In the genomic region with DNA sequence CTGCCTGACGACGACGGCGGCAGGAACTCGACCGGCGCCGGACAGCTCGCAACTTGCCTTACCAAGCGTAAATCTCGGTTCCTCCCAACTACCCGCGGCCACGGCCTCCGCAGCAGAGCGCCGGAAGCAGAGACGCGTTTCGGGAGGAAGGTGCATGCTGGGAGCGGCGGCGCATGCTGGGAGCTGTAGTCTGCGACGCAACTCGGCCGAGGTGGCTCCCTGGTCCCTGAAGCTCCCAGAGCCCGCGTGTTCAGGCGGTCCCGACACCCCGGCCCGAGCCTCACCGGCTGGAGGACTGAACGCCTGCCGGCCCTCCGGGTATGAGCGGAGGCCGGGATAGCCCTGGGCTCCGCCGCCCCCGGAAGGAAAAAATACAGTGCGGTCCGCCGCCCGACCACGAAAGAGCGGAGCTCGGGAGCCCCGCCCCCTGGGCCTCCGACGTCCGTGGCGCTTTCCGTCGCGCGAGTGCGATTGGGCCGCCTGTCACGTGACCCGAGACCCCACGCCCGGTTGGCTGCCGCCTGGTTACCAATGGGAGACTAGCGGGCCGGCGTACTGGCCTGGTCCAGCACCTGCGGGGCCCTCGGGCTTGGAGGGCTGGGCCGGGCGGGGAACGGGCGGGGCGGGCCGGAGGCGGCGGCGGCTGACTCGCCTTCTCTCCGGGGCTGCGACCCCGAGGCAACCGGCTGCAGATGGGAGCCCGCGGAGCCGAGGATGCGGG, we compare ENCODE assay signal across 8 cellular contexts. TPM values are rescaled to one million over a fixed set of nuclear protein-coding genes. Genes with fewer than 3 reads are reported as not detected.
DNase-seq lines count a peak whose midpoint lies in the region; ATAC-seq, FAIRE-seq and TF ChIP-seq lines count a peak whose summit lies in the region.

A gene with protein sequence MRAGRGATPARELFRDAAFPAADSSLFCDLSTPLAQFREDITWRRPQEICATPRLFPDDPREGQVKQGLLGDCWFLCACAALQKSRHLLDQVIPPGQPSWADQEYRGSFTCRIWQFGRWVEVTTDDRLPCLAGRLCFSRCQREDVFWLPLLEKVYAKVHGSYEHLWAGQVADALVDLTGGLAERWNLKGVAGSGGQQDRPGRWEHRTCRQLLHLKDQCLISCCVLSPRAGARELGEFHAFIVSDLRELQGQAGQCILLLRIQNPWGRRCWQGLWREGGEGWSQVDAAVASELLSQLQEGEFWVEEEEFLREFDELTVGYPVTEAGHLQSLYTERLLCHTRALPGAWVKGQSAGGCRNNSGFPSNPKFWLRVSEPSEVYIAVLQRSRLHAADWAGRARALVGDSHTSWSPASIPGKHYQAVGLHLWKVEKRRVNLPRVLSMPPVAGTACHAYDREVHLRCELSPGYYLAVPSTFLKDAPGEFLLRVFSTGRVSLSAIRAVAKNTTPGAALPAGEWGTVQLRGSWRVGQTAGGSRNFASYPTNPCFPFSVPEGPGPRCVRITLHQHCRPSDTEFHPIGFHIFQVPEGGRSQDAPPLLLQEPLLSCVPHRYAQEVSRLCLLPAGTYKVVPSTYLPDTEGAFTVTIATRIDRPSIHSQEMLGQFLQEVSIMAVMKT (plus strand): TSS at position 537 of the 721 bp plus-strand sequence. CDS start 178 bp downstream, at position 715.

- TF ChIP-seq CTCF in AG04449 (IDR thresholded peaks at IDR 0.05; ENCODE audit: insufficient read depth, low read length, missing control alignments), result no peak
- TF ChIP-seq CTCF in WI38 (IDR thresholded peaks at IDR 0.05; ENCODE audit: low read depth, low read length), result no peak
- no peak for TF ChIP-seq CTCF in bronchial epithelial cell (IDR thresholded peaks at IDR 0.05; ENCODE audit: insufficient read depth, low read length, severe bottlenecking)
- peak in 6 of 11 experiments; percentile 10 to 54 (median 21) for TF ChIP-seq CTCF in spleen (IDR thresholded peaks at IDR 0.05 in 8 of 11, conservative IDR thresholded peaks at IDR 0.05 in 3 of 11)

- H3K9me3 Mint-ChIP-seq in immature natural killer cell, result no peaks in the 10 kb centered on the region

- peak within 1 kb of the TSS; percentile 93 to 97 (median 96) for H3K4me3 Mint-ChIP-seq in immature natural killer cell

- peak within 1 kb of the TSS; percentile 94 to 98 (median 97) for H3K27ac ChIP-seq in spleen

- POLR2A ChIA-PET in AG04449 (lab: Yijun Ruan, JAX), result interaction anchor here (0.8 to 2.3 kb wide), 7 partner anchors 13 to 29 kb away, joined by 3 to 10 read pairs (median 3); a partner anchor contains a TSS

- CTCF ChIA-PET in AG04449 (lab: Yijun Ruan, JAX), result interaction anchor here (0.8 to 5.0 kb wide), 12 partner anchors 10 to 353 kb away, joined by 3 to 75 read pairs (median 8); a partner anchor contains a TSS

- ATAC-seq in GM18907 (IDR thresholded peaks at IDR 0.05; ENCODE audit: unreplicated experiment) (peak; percentile 72), HG03159 (IDR thresholded peaks at IDR 0.05; ENCODE audit: unreplicated experiment) (peak; percentile 69)

- H3K36me3 Mint-ChIP-seq in immature natural killer cell, result peaks cover 0 to 7% (median 6%) of the 10 kb centered on the region in 3 donors

- TF ChIP-seq POLR2A in spleen (IDR thresholded peaks at IDR 0.05), result peak in 2 of 3 donors; percentile 44 to 70

- H3K4me1 ChIP-seq in spleen, result peaks cover 28 to 87% (median 58%) of the 10 kb centered on the region in 6 donors

- FAIRE-seq in bronchial epithelial cell (lab: Jason Lieb, UNC), result no peak

- WGBS in spleen, 5 donors, result 0 to 1% (median 0%) methylated on average over 30 to 88 of the region's 88 CpGs

- H3K27me3 ChIP-seq in bronchial epithelial cell (ENCODE audit: control insufficient read depth, insufficient read depth, low read length) (no peaks in the 10 kb centered on the region), spleen (replicated peaks in 1 of 7) (no peaks in the 10 kb centered on the region)

- peak within 1 kb of the TSS; percentile 91 to 97 (median 94) for H3K27ac Mint-ChIP-seq in immature natural killer cell

- DNase-seq in AG04449 (ENCODE audit: low read depth, low spot score) (peak; percentile 47), NCI-H2227 treated with DMSO at 0.1 percent for 48 hours (lab: John Stamatoyannopoulos, UW) (peak; percentile 94), bronchial epithelial cell (ENCODE audit: low read depth) (peak; percentile 82), immature natural killer cell (peak; percentile 96 to 97 (median 97)), spleen (peak; percentile 99)

- intact Hi-C loops in spleen (cut with DNase I; ENCODE audit: low total_unique reads), result no loop called here

- H3K4me1 Mint-ChIP-seq in immature natural killer cell, result peaks cover 56 to 74% of the 10 kb centered on the region in 2 donors

- H3K9me3 ChIP-seq in spleen, result peaks cover 0 to 3% (median under 1%) of the 10 kb centered on the region in 8 donors

- H3K36me3 ChIP-seq in bronchial epithelial cell (ENCODE audit: control insufficient read depth, insufficient read depth, low read length), result peaks cover 8% of the 10 kb centered on the region
- H3K36me3 ChIP-seq in spleen, result peaks cover 0 to 24% (median 21%) of the 10 kb centered on the region in 6 donors

- H3K27me3 Mint-ChIP-seq in immature natural killer cell (ENCODE audit: low read depth in 3 of 3), result peaks cover 0 to 11% (median 0%) of the 10 kb centered on the region in 3 donors

- H3K4me3 ChIP-seq in AG04449 (ENCODE audit: low read depth, low read length), result peak within 1 kb of the TSS; percentile 72
- peak within 1 kb of the TSS; percentile 99 for H3K4me3 ChIP-seq in WI38 (ENCODE audit: low read depth, low read length)
- H3K4me3 ChIP-seq in bronchial epithelial cell (ENCODE audit: low read depth, low read length), result peak within 1 kb of the TSS; percentile 78
- H3K4me3 ChIP-seq in spleen, result peak within 1 kb of the TSS; percentile 89 to 100 (median 96)

RNA-seq across cellular contexts. Expression of the gene that starts here (rescaled TPM):
- 13.4 and 22.4 TPM in 2 replicates for total RNA-seq in bronchial epithelial cell
- polyA plus RNA-seq in immature natural killer cell, result 10 to 100 TPM in 2 of 3 donors, 1 to 10 TPM in 1; 9.7 to 22.5 (median 11.6) TPM
- 10 to 100 TPM; 43.0 to 82.6 (median 59.4) TPM for total RNA-seq in spleen
- 10 to 100 TPM; 34.7 to 83.1 (median 66.1) TPM for polyA plus RNA-seq in spleen

Comparison
In these comparisons a context has a peak if more than half of its experiments do, and no peak if none do; other contexts are left out.
1. Peak in every context shown above with its lines: DNase-seq, ATAC-seq, H3K4me3 ChIP-seq and H3K27ac ChIP-seq.
2. DNase-seq: peak in every context shown above with its lines; median percentile 99 in spleen; 97 in immature natural killer cell; 94 in NCI-H2227 treated with DMSO at 0.1 percent for 48 hours; 82 in bronchial epithelial cell; 47 in AG04449.
3. CTCF ChIP-seq: peak in spleen (6 of 11); none in AG04449 (single experiment), WI38 (single experiment) and bronchial epithelial cell (single experiment).